9 cellular contexts compared by ENCODE assay signal in the genomic region with DNA sequence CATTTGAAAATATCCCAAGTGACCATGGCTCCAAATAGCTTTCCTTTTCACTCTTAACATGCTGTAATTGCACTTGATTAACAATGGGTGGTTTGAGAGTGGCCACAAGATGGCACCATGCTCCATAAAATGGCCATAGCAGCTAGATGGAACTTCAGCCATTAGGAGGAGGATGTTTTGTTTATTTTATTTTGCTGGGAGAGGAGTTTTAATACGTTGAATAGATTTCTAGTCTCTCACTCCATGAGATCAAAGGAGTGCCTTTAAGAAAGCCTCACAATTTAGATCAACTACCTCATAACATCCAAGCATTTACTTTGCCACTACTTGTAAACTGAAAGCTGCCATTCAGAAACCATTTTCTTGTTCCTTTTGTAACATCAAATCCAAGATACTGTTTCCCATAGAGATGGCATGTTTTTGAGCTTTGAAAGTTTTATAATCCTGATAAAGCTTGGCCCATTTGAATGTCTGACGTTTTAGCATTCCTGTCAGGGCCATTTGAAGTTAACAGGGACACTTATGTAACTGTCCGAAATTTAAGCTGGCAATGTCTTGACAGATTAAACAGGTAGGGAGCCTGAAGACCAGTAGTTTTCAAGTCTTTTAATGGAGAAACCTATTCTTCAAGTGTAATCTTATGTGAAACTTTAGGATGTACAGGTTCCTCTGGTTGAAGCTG. TPM values are rescaled to one million over a fixed set of nuclear protein-coding genes. Genes with fewer than 3 reads are reported as not detected.
DNase-seq lines count a peak whose midpoint lies in the region; ATAC-seq lines count a peak whose summit lies in the region.
"Had no signal": no experiment of that assay in that cellular context is flagged by ENCODE, and none has a peak within 500 bp of the region (broad histone marks: within the 10 kb centered on the region; RNA-seq: fewer than 3 reads in every experiment).

No MANE protein-coding gene starts in this region.

- no peak overlapping the region for H3K27ac Mint-ChIP-seq in activated naive CD4-positive, alpha-beta T cell treated with anti-CD3 and anti-CD28 coated beads for 36 hours
- H3K27ac Mint-ChIP-seq: activated naive CD4-positive, alpha-beta T cell treated with anti-CD3 and anti-CD28 coated beads, Interleukin-2, amount 50 U/mL, for 72 hours had no signal

- H2BK12ac ChIP-seq in trophoblast cell (ENCODE audit: low read length): no peak overlapping the region

- H3K79me2 ChIP-seq in trophoblast cell (ENCODE audit: control insufficient read depth, insufficient read depth, low read length, poor library complexity): peaks cover 15% of the 10 kb centered on the region

- no peak overlapping the region for H3K9ac ChIP-seq in trophoblast cell (ENCODE audit: low read length)

- H3K27ac ChIP-seq in trophoblast cell (ENCODE audit: low read depth, low read length): no peak overlapping the region

- no peaks in the 10 kb centered on the region for H3K27me3 Mint-ChIP-seq in activated naive CD4-positive, alpha-beta T cell treated with anti-CD3 and anti-CD28 coated beads for 36 hours (ENCODE audit: low read depth)

- H4K8ac ChIP-seq in trophoblast cell (ENCODE audit: low read depth, low read length): no peak overlapping the region

- peak; percentile 78 for DNase-seq in DMS114 treated with DMSO at 0.1 percent for 48 hours (lab: John Stamatoyannopoulos, UW; ENCODE audit: unreplicated experiment)
- DNase-seq in LoVo (ENCODE audit: low spot score): peak; percentile 76
- DNase-seq in RPMI8226: peak; percentile 80
- peak; percentile 86 for DNase-seq in activated naive CD4-positive, alpha-beta T cell treated with anti-CD3 and anti-CD28 coated beads for 36 hours
- DNase-seq in globus pallidus (ENCODE audit: low spot score): peak; percentile 91
- peak; percentile 76 to 89 for DNase-seq in trophoblast cell
- no peak for DNase-seq in 8988T

- H2BK120ac ChIP-seq in trophoblast cell (ENCODE audit: insufficient read depth, low read length, poor library complexity): no peak overlapping the region

- no CpG with 5 or more reads among the region's 3 CpGs for WGBS in trophoblast cell (ENCODE audit: extremely low coverage, insufficient coverage, insufficient read length)

- H3K36me3 Mint-ChIP-seq in activated naive CD4-positive, alpha-beta T cell treated with anti-CD3 and anti-CD28 coated beads for 36 hours (ENCODE audit: low read depth): peaks cover 58% of the 10 kb centered on the region

- H3K14ac ChIP-seq in trophoblast cell (ENCODE audit: low read length): no peak overlapping the region

- no peak overlapping the region for H2BK5ac ChIP-seq in trophoblast cell (ENCODE audit: low read depth, low read length, poor library complexity)

- H3K18ac ChIP-seq in trophoblast cell (ENCODE audit: low read length): no peak overlapping the region

- ATAC-seq in GM19467 (IDR thresholded peaks at IDR 0.05; ENCODE audit: unreplicated experiment): no peak
- ATAC-seq: activated naive CD4-positive, alpha-beta T cell treated with anti-CD3 and anti-CD28 coated beads, Interleukin-2, amount 50 U/mL, for 72 hours had no signal

- no peak overlapping the region for H4K91ac ChIP-seq in trophoblast cell (ENCODE audit: low read depth, low read length)

- H3K4me1 Mint-ChIP-seq in activated naive CD4-positive, alpha-beta T cell treated with anti-CD3 and anti-CD28 coated beads for 36 hours (ENCODE audit: low read depth): peaks cover 32% of the 10 kb centered on the region

- H3K79me1 ChIP-seq in trophoblast cell (ENCODE audit: low read length): peaks cover 9% of the 10 kb centered on the region

- H3K23ac ChIP-seq in trophoblast cell (ENCODE audit: low read length): no peak overlapping the region

- peaks cover 18 to 35% of the 10 kb centered on the region in 2 experiments for H3K36me3 ChIP-seq in trophoblast cell (ENCODE audit: control insufficient read depth in 1 of 2, insufficient read depth in 2 of 2, low read length in 2 of 2)

- H3K4me2 ChIP-seq in trophoblast cell (ENCODE audit: low read length): no peak overlapping the region

- H2AK5ac ChIP-seq in trophoblast cell (ENCODE audit: low read length): no peak overlapping the region

- H3K9me3 Mint-ChIP-seq in activated naive CD4-positive, alpha-beta T cell treated with anti-CD3 and anti-CD28 coated beads for 36 hours: no peaks in the 10 kb centered on the region
- H3K9me3 Mint-ChIP-seq: activated naive CD4-positive, alpha-beta T cell treated with anti-CD3 and anti-CD28 coated beads, Interleukin-2, amount 50 U/mL, for 72 hours had no signal

- H3K27me3 ChIP-seq in trophoblast cell (ENCODE audit: insufficient read depth, low read length): no peaks in the 10 kb centered on the region

- CTCF ChIA-PET in activated naive CD4-positive, alpha-beta T cell treated with anti-CD3 and anti-CD28 coated beads for 36 hours (lab: Charles Lee): interaction anchor here (0.8 to 4.2 kb wide), 18 partner anchors 9 to 284 kb away, joined by 3 to 38 read pairs (median 4); no protein-coding TSS in a partner anchor

- H3K4me3 Mint-ChIP-seq in activated naive CD4-positive, alpha-beta T cell treated with anti-CD3 and anti-CD28 coated beads for 36 hours: no peak overlapping the region

- no peak overlapping the region for H2AFZ ChIP-seq in trophoblast cell (ENCODE audit: insufficient read depth, low read length, poor library complexity)

- H3K4me1 ChIP-seq in trophoblast cell (ENCODE audit: control insufficient read depth in 1 of 2, insufficient read depth in 2 of 2, low read length in 2 of 2): peaks cover 3 to 8% of the 10 kb centered on the region in 2 experiments

- no peak overlapping the region for H4K12ac ChIP-seq in trophoblast cell (ENCODE audit: low read depth, low read length)

- intact Hi-C loops in activated naive CD4-positive, alpha-beta T cell treated with anti-CD3 and anti-CD28 coated beads for 36 hours (cut with micrococcal nuclease): loop anchor here (1.0 to 5.0 kb wide), 5 partner anchors 19 to 310 kb away; partner anchors contain the start of gene FADS3

- no peaks in the 10 kb centered on the region for H3K9me3 ChIP-seq in trophoblast cell (ENCODE audit: insufficient read depth, low read depth, low read length)

- no peak overlapping the region for H3K4me3 ChIP-seq in trophoblast cell (ENCODE audit: low read depth, low read length)

- no peak overlapping the region for H3K4ac ChIP-seq in trophoblast cell (ENCODE audit: low read depth, low read length)

RNA-seq across cellular contexts. Expression of gene FEN1, which starts 4.7 kb away (rescaled TPM):
- 10 to 100 TPM; 74.7 to 75.9 TPM for total RNA-seq in activated naive CD4-positive, alpha-beta T cell treated with anti-CD3 and anti-CD28 coated beads for 36 hours
- 53.9 and 58.2 TPM in 2 replicates for polyA plus RNA-seq in trophoblast cell (2013)

RNA-seq across cellular contexts. Expression of gene TMEM258, which starts 5.0 kb away (rescaled TPM):
- 100 to 1,000 TPM; 166 to 167 TPM for total RNA-seq in activated naive CD4-positive, alpha-beta T cell treated with anti-CD3 and anti-CD28 coated beads for 36 hours
- polyA plus RNA-seq in trophoblast cell (2013): 246 and 256 TPM in 2 replicates

RNA-seq across cellular contexts. Expression of gene FADS1, which starts 19.4 kb away (rescaled TPM):
- total RNA-seq in activated naive CD4-positive, alpha-beta T cell treated with anti-CD3 and anti-CD28 coated beads for 36 hours: 10 to 100 TPM; 12.1 to 12.8 TPM
- polyA plus RNA-seq in trophoblast cell (2013): 83.8 and 84.0 TPM in 2 replicates

RNA-seq across cellular contexts. Expression of gene FADS2, which starts 30.7 kb away (rescaled TPM):
- total RNA-seq in activated naive CD4-positive, alpha-beta T cell treated with anti-CD3 and anti-CD28 coated beads for 36 hours: 10 to 100 TPM; 32.1 to 34.1 TPM
- 538 and 565 TPM in 2 replicates for polyA plus RNA-seq in trophoblast cell (2013)

RNA-seq across cellular contexts. Expression of gene MYRF, which starts 45.0 kb away (rescaled TPM):
- total RNA-seq in activated naive CD4-positive, alpha-beta T cell treated with anti-CD3 and anti-CD28 coated beads for 36 hours: under 1 TPM; 0.27 to 0.48 TPM
- polyA plus RNA-seq in trophoblast cell (2013): 9.8 and 10.4 TPM in 2 replicates
